In genomic region chr7:136957391-136957790, GRCh38 we compare ENCODE assay signal across 24 cellular contexts.
DNase-seq lines count a peak whose midpoint lies in the region; ATAC-seq and TF ChIP-seq lines count a peak whose summit lies in the region.
"Had no signal": no experiment of that assay in that cellular context is flagged by ENCODE, and none has a peak within 500 bp of the region (broad histone marks: within the 10 kb centered on the region; RNA-seq: fewer than 3 reads in every experiment).

No MANE protein-coding gene starts in this region.

- no peaks in the 10 kb centered on the region for H3K27me3 ChIP-seq in IMR-90 (ENCODE audit: control insufficient read depth, insufficient read depth, low read length)
- H3K27me3 ChIP-seq in muscle layer of colon (ENCODE audit: control insufficient read depth in 1 of 2, insufficient read depth in 2 of 2, low read length in 2 of 2): no peaks in the 10 kb centered on the region
- H3K27me3 ChIP-seq: BE2C, gastrocnemius medialis, uterus had no signal

- H2AK5ac ChIP-seq in IMR-90 (ENCODE audit: low read depth, low read length): no peak overlapping the region

- peak overlapping the region; percentile 100 for H4K91ac ChIP-seq in IMR-90 (ENCODE audit: insufficient read depth, low read depth, low read length)

- peak overlapping the region; percentile 99; the same call in 1 of the 2 replicates for H3K23ac ChIP-seq in IMR-90 (ENCODE audit: low read depth, low read length)

- dilution Hi-C loops in IMR-90 (cut with HindIII; ENCODE audit: low sequenced_read_pairs, unreplicated experiment): no loop called here

- DNase-seq in A172 (ENCODE audit: low spot score) (peak; percentile 5), IMR-90 (peak; percentile 43), astrocyte of the spinal cord (ENCODE audit: low read depth, low spot score) (peak; percentile 30)
- no peak for DNase-seq in stimulated activated CD4-positive, alpha-beta T cell treated with anti-CD3 and anti-CD28 coated beads, Interleukin-2, amount 100 ng/mL, for 48 hours
- DNase-seq: activated CD4-positive, alpha-beta T cell treated with anti-CD3 and anti-CD28 coated beads, Interleukin-2, amount 50 U/mL, for 4 hours; activated naive CD4-positive, alpha-beta T cell treated with anti-CD3 and anti-CD28 coated beads for 36 hours; amniotic stem cell; BE2C; effector memory CD4-positive, alpha-beta T cell; gastrocnemius medialis; GF-D8; immature natural killer cell; mesendoderm; NCI-H1092 treated with DMSO at 0.1 percent for 48 hours; NCI-H187 treated with DMSO at 0.1 percent for 48 hours; NCI-H524 treated with DMSO at 0.1 percent for 48 hours; uterus had no signal

- peak overlapping the region; percentile 98 for H3K4ac ChIP-seq in IMR-90 (ENCODE audit: low read depth, low read length)

- H3K27ac ChIP-seq in IMR-90 (ENCODE audit: insufficient read depth, low read length) (peak overlapping the region; percentile 100; the same call in 1 of the 2 replicates), muscle layer of colon (ENCODE audit: low read depth, low read length) (peak overlapping the region; percentile 42)
- H3K27ac ChIP-seq: A549, gastrocnemius medialis, thoracic aorta, uterus had no signal

- peak overlapping the region; percentile 98 for H2BK5ac ChIP-seq in IMR-90 (ENCODE audit: low read depth, low read length, poor library complexity, severe bottlenecking)

- CTCF ChIA-PET in IMR-90 (lab: Yijun Ruan, JAX): interaction anchor here (1.1 kb wide), 1 partner anchor 22 kb away, joined by 3 read pairs; no protein-coding TSS in a partner anchor

- TF ChIP-seq CTCF in IMR-90 (conservative IDR thresholded peaks at IDR 0.05; ENCODE audit: low read depth, low read length) (no peak), astrocyte of the spinal cord (IDR thresholded peaks at IDR 0.05; ENCODE audit: low read depth, low read length) (no peak)

- H3K14ac ChIP-seq in IMR-90 (replicated peaks; ENCODE audit: low read depth, low read length): peak overlapping the region; percentile 99

- no peak for TF ChIP-seq RAD21 in IMR-90 (IDR thresholded peaks at IDR 0.05; ENCODE audit: low read length)

- H3K4me2 ChIP-seq in IMR-90 (ENCODE audit: low read depth, low read length): no peak overlapping the region; the same call in 1 of the 2 replicates
- H3K4me2 ChIP-seq: A549 had no signal

- H4K20me1 ChIP-seq in IMR-90 (ENCODE audit: insufficient read depth, low read length): 0 out of 2 replicates have a peak, but pooled peaks cover 5% of the 10 kb centered on the region

- H2BK15ac ChIP-seq in IMR-90 (ENCODE audit: low read depth, low read length): peak overlapping the region; percentile 94; the same call in 2 of the 3 replicates

- ATAC-seq in IMR-90 (ENCODE audit: low read depth): peak; percentile 5; the same call in 1 of the 2 replicates
- no peak for ATAC-seq in HG03108 (IDR thresholded peaks at IDR 0.05; ENCODE audit: unreplicated experiment)
- no peak for ATAC-seq in GM21423 (IDR thresholded peaks at IDR 0.05; ENCODE audit: unreplicated experiment)
- ATAC-seq in HG03280 (IDR thresholded peaks at IDR 0.05; ENCODE audit: unreplicated experiment): no peak
- ATAC-seq: A549, gastrocnemius medialis, HCT116 had no signal

- no peak overlapping the region for H2AK9ac ChIP-seq in IMR-90 (replicated peaks; ENCODE audit: low read depth, low read length, poor library complexity)

- no peak overlapping the region for H2AFZ ChIP-seq in IMR-90 (replicated peaks; ENCODE audit: low read length, poor library complexity)

- no peak overlapping the region for H3K9ac ChIP-seq in IMR-90 (ENCODE audit: low read depth, low read length)
- H3K9ac ChIP-seq in muscle layer of colon (ENCODE audit: low read length): no peak overlapping the region

- H3K4me3 ChIP-seq in IMR-90 (ENCODE audit: insufficient read depth, low read depth, low read length) (no peak overlapping the region), astrocyte of the spinal cord (ENCODE audit: low read depth, low read length) (no peak overlapping the region), muscle layer of colon (ENCODE audit: low read depth in 1 of 2, low read length in 2 of 2) (no peak overlapping the region)
- H3K4me3 ChIP-seq: A549, gastrocnemius medialis, thoracic aorta, uterus had no signal

- H3K18ac ChIP-seq in IMR-90 (ENCODE audit: low read depth, low read length): peak overlapping the region; percentile 98; the same call in 1 of the 2 replicates

- peak overlapping the region; percentile 98; the same call in 1 of the 2 replicates for H3K56ac ChIP-seq in IMR-90 (ENCODE audit: extremely low read depth, insufficient read depth, low read length)

- WGBS in IMR-90 (ENCODE audit: extremely low coverage in 2 of 2, insufficient read length in 1 of 2), 2 experiments: no CpG with 5 or more reads among the region's 2 CpGs

- H2BK120ac ChIP-seq in IMR-90 (ENCODE audit: low read depth, low read length): peak overlapping the region; percentile 100

- in situ Hi-C loops in IMR-90 (cut with MboI; ENCODE audit: low sequenced_read_pairs): no loop called here
- in situ Hi-C loops in astrocyte of the spinal cord (cut with HindIII; ENCODE audit: low sequenced_read_pairs): no loop called here

- H3K36me3 ChIP-seq in IMR-90 (ENCODE audit: control insufficient read depth, insufficient read depth, low read length) (peaks cover 30% of the 10 kb centered on the region), muscle layer of colon (ENCODE audit: insufficient read depth, low read length) (peaks cover 10% of the 10 kb centered on the region)
- H3K36me3 ChIP-seq: BE2C, gastrocnemius medialis, thoracic aorta, uterus had no signal

- no peak for TF ChIP-seq POLR2A in IMR-90 (IDR thresholded peaks at IDR 0.05; ENCODE audit: low read depth, low read length)

- no TSS peak for BruUV-seq in IMR-90 (replicated peaks; lab: Mats Ljungman, UMichigan)

- H4K5ac ChIP-seq in IMR-90 (ENCODE audit: low read depth, low read length): peak overlapping the region; percentile 97

- POLR2A ChIA-PET in IMR-90 (lab: Charles Lee; ENCODE audit: unreplicated experiment): interaction anchor here (0.7 kb wide), 1 partner anchor 236 kb away, joined by 3 read pairs; no protein-coding TSS in a partner anchor

- peaks cover 40 to 57% of the 10 kb centered on the region in 2 experiments for H3K79me1 ChIP-seq in IMR-90 (ENCODE audit: low read depth in 1 of 2, low read length in 2 of 2)

- H3K4me1 ChIP-seq in IMR-90 (ENCODE audit: control insufficient read depth, insufficient read depth, low read length): peaks cover 22% of the 10 kb centered on the region
- H3K4me1 ChIP-seq in muscle layer of colon (ENCODE audit: insufficient read depth, low read length): peaks cover 28% of the 10 kb centered on the region
- H3K4me1 ChIP-seq: A549, BE2C, gastrocnemius medialis, uterus had no signal

- intact Hi-C loops in IMR-90 (cut with micrococcal nuclease): loop anchor here (5.0 kb wide), 5 partner anchors 40 to 495 kb away; no protein-coding TSS in a partner anchor

- peak overlapping the region; percentile 96; the same call in 1 of the 2 replicates for H2BK20ac ChIP-seq in IMR-90 (ENCODE audit: low read depth, low read length)

- H3K9me3 ChIP-seq in IMR-90 (ENCODE audit: control insufficient read depth, insufficient read depth, low read length) (no peaks in the 10 kb centered on the region), muscle layer of colon (ENCODE audit: low read length) (no peaks in the 10 kb centered on the region)
- H3K9me3 ChIP-seq: A549, BE2C, gastrocnemius medialis, thoracic aorta, uterus had no signal

- H3K9me1 ChIP-seq in IMR-90 (ENCODE audit: insufficient read depth, low read length): peaks cover 15% of the 10 kb centered on the region

- peak overlapping the region; percentile 91 to 95; a peak in 3 of 4 replicates for H4K8ac ChIP-seq in IMR-90 (ENCODE audit: low read depth in 2 of 2, low read length in 2 of 2)

TF ChIP-seq in IMR-90, 13 proteins besides CTCF, POLR2A, EP300 and RAD21:
- TF ChIP-seq RFX5 (IDR thresholded peaks at IDR 0.05; ENCODE audit: low read depth, low read length) (no peak), ELK1 (IDR thresholded peaks at IDR 0.05; ENCODE audit: borderline replicate concordance, low read depth, low read length) (no peak), NFE2L2 (IDR thresholded peaks at IDR 0.05; ENCODE audit: low read depth, low read length) (no peak), MAFK (IDR thresholded peaks at IDR 0.05; ENCODE audit: low read depth, low read length) (no peak), RCOR1 (IDR thresholded peaks at IDR 0.05; ENCODE audit: insufficient replicate concordance, low read length) (no peak), MXI1 (IDR thresholded peaks at IDR 0.05; ENCODE audit: borderline replicate concordance, low read depth, low read length) (no peak), USF2 (IDR thresholded peaks at IDR 0.05; ENCODE audit: low read depth, low read length) (no peak), FOS (IDR thresholded peaks at IDR 0.05; ENCODE audit: low read depth, low read length) (no peak), BHLHE40 (IDR thresholded peaks at IDR 0.05; ENCODE audit: low read depth, low read length) (no peak), CHD1 (IDR thresholded peaks at IDR 0.05; ENCODE audit: low read depth, low read length) (no peak), MAZ (IDR thresholded peaks at IDR 0.05; ENCODE audit: borderline replicate concordance, low read depth, low read length) (no peak), SMC3 (IDR thresholded peaks at IDR 0.05; ENCODE audit: low read depth, low read length) (no peak), CEBPB (IDR thresholded peaks at IDR 0.05; ENCODE audit: low read depth, low read length) (no peak)
TF ChIP-seq in IMR-90: peak in this region for 0.

Comparison
In these comparisons a context has a peak if more than half of its experiments do, and no peak if none do; other contexts are left out.
1. DNase-seq: peak in A172 (single experiment), IMR-90 (single experiment) and astrocyte of the spinal cord (single experiment); none in stimulated activated CD4-positive, alpha-beta T cell treated with anti-CD3 and anti-CD28 coated beads, Interleukin-2, amount 100 ng/mL, for 48 hours (0 of 2).